Comparison of ENCODE assay signal across 1 cellular context in genomic region chr12:46260913-46261476, GRCh38.
A peak's percentile ranks its signal among the peaks of the same experiment; 100 is the strongest.
TF ChIP-seq lines count a peak whose summit lies in the region.

No MANE protein-coding gene starts in this region.

TF ChIP-seq in Ishikawa, 13 proteins besides CTCF, POLR2A, EP300 and RAD21 (continued from another document):
- TF ChIP-seq USF1 (IDR thresholded peaks at IDR 0.05), result no peak
- TF ChIP-seq MAX (IDR thresholded peaks at IDR 0.05), result peak; percentile 40; the same call in 1 of the 2 replicates
- TF ChIP-seq TEAD4 (IDR thresholded peaks at IDR 0.05), result peak; percentile 87
- peak; percentile 77 for TF ChIP-seq FOXM1 (IDR thresholded peaks at IDR 0.05; ENCODE audit: borderline replicate concordance, low read depth)
- peak; percentile 95 for TF ChIP-seq CEBPB (IDR thresholded peaks at IDR 0.05)
- TF ChIP-seq NFIC (IDR thresholded peaks at IDR 0.05), result peak; percentile 87
- TF ChIP-seq CREB1 (IDR thresholded peaks at IDR 0.05; ENCODE audit: low read depth), result peak; percentile 35; the same call in 1 of the 2 replicates
- peak; percentile 79 for TF ChIP-seq TCF12 (IDR thresholded peaks at IDR 0.05; ENCODE audit: low read depth)
- no peak for TF ChIP-seq EGR1 (IDR thresholded peaks at IDR 0.05)
- no peak for TF ChIP-seq TAF1 (IDR thresholded peaks at IDR 0.05; ENCODE audit: low read depth)
